In the genomic region with DNA sequence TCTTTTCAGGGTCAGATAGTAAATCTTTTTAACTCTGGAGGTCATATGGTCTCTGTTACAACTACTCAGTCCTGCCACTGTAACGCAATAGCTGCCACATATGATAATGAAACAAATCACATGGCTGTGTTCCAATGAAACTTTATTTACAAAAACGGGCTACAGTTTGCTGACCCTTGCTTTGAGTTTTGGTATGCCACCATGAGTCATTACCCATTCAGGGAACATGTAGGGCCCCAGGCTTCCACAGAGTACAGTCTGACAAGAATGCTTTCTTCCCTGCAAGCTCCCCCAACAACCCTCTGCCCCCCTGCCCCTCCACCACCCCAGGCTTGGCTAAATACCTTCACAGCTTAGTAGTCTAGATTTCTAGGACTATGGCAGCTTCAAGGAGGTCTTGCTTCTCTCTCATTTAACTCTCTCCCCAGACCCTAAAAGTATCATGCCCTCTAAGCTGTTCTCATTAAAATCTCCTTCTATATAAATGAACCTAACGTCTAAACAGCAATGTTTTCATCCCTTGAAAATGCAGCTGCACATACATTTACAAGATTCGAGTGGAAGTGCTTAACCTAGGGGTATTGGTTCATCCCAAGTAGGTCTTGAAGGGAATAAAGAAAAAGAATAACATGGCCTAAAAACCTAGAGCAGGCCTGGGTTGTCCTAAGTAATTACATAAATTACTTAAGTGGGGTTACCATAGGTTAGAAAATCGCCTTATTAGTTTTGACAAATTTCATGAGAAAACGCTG, we compare ENCODE assay signal across 12 cellular contexts.
DNase-seq lines count a peak whose midpoint lies in the region; ATAC-seq and TF ChIP-seq lines count a peak whose summit lies in the region.
"Had no signal": no experiment of that assay in that cellular context is flagged by ENCODE, and none has a peak within 500 bp of the region (broad histone marks: within the 10 kb centered on the region; RNA-seq: fewer than 3 reads in every experiment).

No MANE protein-coding gene starts in this region.

- peaks cover 10% of the 10 kb centered on the region for H3K4me1 ChIP-seq in NT2/D1 (ENCODE audit: insufficient read depth, insufficient read length)
- H3K4me1 ChIP-seq in muscle layer of colon (ENCODE audit: insufficient read depth, low read length), result peaks cover 69% of the 10 kb centered on the region
- H3K4me1 ChIP-seq in esophagus squamous epithelium, result peaks cover 8 to 58% (median 21%) of the 10 kb centered on the region in 3 donors
- H3K4me1 ChIP-seq: BLaER1 had no signal

- H3K4me3 ChIP-seq in AG09309 (ENCODE audit: control insufficient read depth, low read depth, low read length) (no peak overlapping the region), NT2/D1 (ENCODE audit: insufficient read length, low read depth) (no peak overlapping the region), muscle layer of colon (ENCODE audit: low read depth in 1 of 2, low read length in 2 of 2) (no peak overlapping the region), esophagus squamous epithelium (no peak overlapping the region)
- H3K4me3 ChIP-seq: BLaER1 had no signal

- H3K27me3 ChIP-seq in NT2/D1 (ENCODE audit: insufficient read depth, insufficient read length) (no peaks in the 10 kb centered on the region), muscle layer of colon (ENCODE audit: control insufficient read depth in 1 of 2, insufficient read depth in 2 of 2, low read length in 2 of 2) (no peaks in the 10 kb centered on the region), esophagus squamous epithelium (no peaks in the 10 kb centered on the region)
- H3K27me3 ChIP-seq: BLaER1 had no signal

- peak; percentile 52 for DNase-seq in AG09309 (ENCODE audit: low read depth)
- peak; percentile 62 for DNase-seq in NT2/D1 (ENCODE audit: low read depth, low spot score)
- peak; percentile 55 for DNase-seq in epidermal melanocyte (ENCODE audit: insufficient read length, low spot score)
- no peak for DNase-seq in germinal center (ENCODE audit: low spot score)
- no peak for DNase-seq in esophagus squamous epithelium (lab: John Stamatoyannopoulos, UW)
- no peak for DNase-seq in NCI-H2227 (lab: John Stamatoyannopoulos, UW; ENCODE audit: unreplicated experiment)
- DNase-seq: effector memory CD4-positive, alpha-beta T cell had no signal

- H3K36me3 ChIP-seq in NT2/D1 (ENCODE audit: insufficient read depth, insufficient read length, low read length) (no peaks in the 10 kb centered on the region), muscle layer of colon (ENCODE audit: insufficient read depth, low read length) (no peaks in the 10 kb centered on the region), esophagus squamous epithelium (no peaks in the 10 kb centered on the region)
- H3K36me3 ChIP-seq: BLaER1 had no signal

- 55 to 75% methylated on average over 5 to 6 of the region's 6 CpGs for WGBS in esophagus squamous epithelium, 2 donors

- H3K27ac ChIP-seq in muscle layer of colon (ENCODE audit: low read depth, low read length), result peak overlapping the region; percentile 80
- H3K27ac ChIP-seq in esophagus squamous epithelium, result peak overlapping the region in 2 of 4 donors; percentile 21 to 82
- H3K27ac ChIP-seq: BLaER1 had no signal

- TF ChIP-seq POLR2A in esophagus squamous epithelium (IDR thresholded peaks at IDR 0.05), result no peak

- intact Hi-C loops in esophagus squamous epithelium (cut with DNase I), result no loop called here

- no peak for ATAC-seq in GM21528 (IDR thresholded peaks at IDR 0.05; ENCODE audit: low FRiP score, unreplicated experiment)
- ATAC-seq: natural killer cell treated with Interleukin-12 subunit alpha and Interleukin-12 subunit beta and Interleukin-15 and Interleukin-18, amount 100 ng/mL, for 72 hours; Right ventricle myocardium inferior had no signal

- no peak for TF ChIP-seq CTCF in AG09309 (IDR thresholded peaks at IDR 0.05; ENCODE audit: control insufficient read depth, insufficient read depth, low read depth, low read length, missing control alignments)
- TF ChIP-seq CTCF in esophagus squamous epithelium (IDR thresholded peaks at IDR 0.05), result no peak

- H3K9ac ChIP-seq in NT2/D1 (ENCODE audit: insufficient read length, low read depth) (no peak overlapping the region), muscle layer of colon (ENCODE audit: low read length) (no peak overlapping the region)
- H3K9ac ChIP-seq: BLaER1 had no signal

- H3K9me3 ChIP-seq in NT2/D1 (ENCODE audit: insufficient read depth, low read length) (no peaks in the 10 kb centered on the region), muscle layer of colon (ENCODE audit: low read length) (no peaks in the 10 kb centered on the region), esophagus squamous epithelium (no peaks in the 10 kb centered on the region)
- H3K9me3 ChIP-seq: BLaER1 had no signal

Comparison
In these comparisons a context has a peak if more than half of its experiments do, and no peak if none do; other contexts are left out.
1. DNase-seq: peak in AG09309 (single experiment), NT2/D1 (single experiment) and epidermal melanocyte (single experiment); none in germinal center (single experiment), esophagus squamous epithelium (single experiment) and NCI-H2227 (single experiment).